Comparison of ENCODE assay signal across 10 cellular contexts in the genomic region with DNA sequence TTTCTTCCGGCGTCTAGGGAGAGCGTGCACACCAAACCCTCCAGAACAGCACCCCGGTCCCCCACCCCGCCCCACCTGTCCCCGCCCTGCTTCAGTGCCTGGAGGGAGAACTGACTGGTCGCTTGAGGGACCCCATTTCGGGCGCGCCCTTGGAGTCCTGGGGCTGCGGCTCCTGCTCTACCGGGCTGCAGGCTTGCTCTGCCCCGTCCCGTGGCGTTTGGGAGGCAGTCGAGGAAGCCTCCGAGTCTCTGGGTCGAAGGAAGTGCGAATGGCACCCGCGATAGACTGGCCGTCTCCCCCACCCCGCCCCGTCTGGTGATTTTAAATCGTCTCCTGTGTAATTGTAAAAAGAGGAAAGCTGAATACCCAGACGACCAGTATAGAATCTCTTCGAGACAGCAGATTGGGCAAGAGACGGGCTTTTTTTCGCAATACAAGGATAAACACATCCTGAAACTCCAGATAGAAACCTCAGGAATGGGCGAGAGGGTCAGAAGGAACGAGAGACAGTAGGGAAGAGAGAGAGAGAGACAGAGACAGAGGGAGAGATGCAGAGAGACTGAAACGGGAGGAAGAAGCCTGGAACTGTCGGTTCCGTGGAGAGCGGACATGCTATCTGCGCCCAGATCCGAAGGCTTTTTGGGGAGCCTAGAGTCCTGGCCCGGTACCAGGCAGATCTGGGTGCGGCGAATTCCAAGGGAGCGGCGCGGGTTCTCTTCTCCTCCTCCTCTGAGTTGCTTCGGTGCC. TPM values are rescaled to one million over a fixed set of nuclear protein-coding genes. Genes with fewer than 3 reads are reported as not detected.
DNase-seq lines count a peak whose midpoint lies in the region; ATAC-seq, FAIRE-seq and TF ChIP-seq lines count a peak whose summit lies in the region.
"Had no signal": no experiment of that assay in that cellular context is flagged by ENCODE, and none has a peak within 500 bp of the region (broad histone marks: within the 10 kb centered on the region; RNA-seq: fewer than 3 reads in every experiment).

No MANE protein-coding gene starts in this region.

- H3K36me3 ChIP-seq in fibroblast of lung (ENCODE audit: control insufficient read depth, insufficient read depth, low read length) (peaks cover 4% of the 10 kb centered on the region), aorta (ENCODE audit: control insufficient read depth in 1 of 2, insufficient read depth in 2 of 2, low read length in 1 of 2) (no peaks in the 10 kb centered on the region)

- peak overlapping the region in 5 of 8 donors; percentile 57 to 88 (median 79) for H3K4me3 Mint-ChIP-seq in naive B cell
- H3K4me3 Mint-ChIP-seq: dendritic cell treated with granulocyte-macrophage colony-stimulating factor and Interleukin-4, amounts not matched to agents 40 ng/mL and 50 ng/mL, for 4 days had no signal

- H3K79me2 ChIP-seq in fibroblast of lung (ENCODE audit: control insufficient read depth, insufficient read depth, low read length): peaks cover 54% of the 10 kb centered on the region

- peaks cover 0 to 4% (median 0%) of the 10 kb centered on the region in 7 donors for H3K9me3 Mint-ChIP-seq in naive B cell
- H3K9me3 Mint-ChIP-seq: dendritic cell treated with granulocyte-macrophage colony-stimulating factor and Interleukin-4, amounts not matched to agents 40 ng/mL and 50 ng/mL, for 4 days had no signal

- peaks cover 0 to 7% of the 10 kb centered on the region in 2 donors for H3K36me3 Mint-ChIP-seq in naive B cell

- peak overlapping the region; percentile 35 for H3K9ac ChIP-seq in fibroblast of lung (ENCODE audit: insufficient read depth, low read length)

- peak overlapping the region in 3 of 4 experiments; percentile 35 to 66 (median 38) for H3K4me3 ChIP-seq in fibroblast of lung (replicated peaks in 1 of 4; ENCODE audit: control extremely low read depth in 1 of 4, insufficient read depth in 1 of 4, low read depth in 3 of 4, low read length in 4 of 4)
- H3K4me3 ChIP-seq in aorta (ENCODE audit: low read length in 2 of 2): peak overlapping the region; percentile 76 to 78

- H3K27ac ChIP-seq in fibroblast of lung (ENCODE audit: insufficient read depth, low read length) (peak overlapping the region; percentile 70), aorta (ENCODE audit: low read depth in 1 of 2, low read length in 2 of 2) (peak overlapping the region; percentile 97 to 98)

- H4K20me1 ChIP-seq in fibroblast of lung (ENCODE audit: control insufficient read depth, extremely low read depth, insufficient read depth, low read length): no peaks in the 10 kb centered on the region

- no peak for TF ChIP-seq CTCF in fibroblast of lung (conservative IDR thresholded peaks at IDR 0.05 in 1 of 2, IDR thresholded peaks at IDR 0.05 in 1 of 2; ENCODE audit: low read depth in 1 of 2, low read length in 2 of 2)

- DNase-seq in Right ventricle myocardium superior: no peak
- no peak for DNase-seq in cardiac septum (ENCODE audit: low spot score)
- peak; percentile 18 to 77 for DNase-seq in fibroblast of lung (ENCODE audit: low read depth in 2 of 2)
- no peak for DNase-seq in naive B cell
- peak in 1 of 2 donors; percentile 76 for DNase-seq in aorta
- DNase-seq in hepatic stellate cell (ENCODE audit: low spot score): no peak
- no peak for DNase-seq in stimulated activated CD4-positive, alpha-beta T cell treated with anti-CD3 and anti-CD28 coated beads, Interleukin-4, amount 100 ng/mL, for 4 hours
- DNase-seq in GM19239 (ENCODE audit: insufficient read length, low spot score): no peak
- DNase-seq: SHP77 treated with DMSO at 0.1 percent for 48 hours had no signal

- 1 to 2% methylated on average over 41 to 44 of the region's 44 CpGs for WGBS in aorta, 2 donors

- intact Hi-C loops in Right ventricle myocardium superior (cut with DNase I): no loop called here
- intact Hi-C loops in cardiac septum (cut with DNase I): no loop called here
- intact Hi-C loops in aorta (cut with DNase I): loop anchor here (2.0 to 5.0 kb wide), 5 partner anchors 20 to 263 kb away; no protein-coding TSS in a partner anchor

- H3K4me1 Mint-ChIP-seq in naive B cell: peaks cover 11 to 24% (median 16%) of the 10 kb centered on the region in 3 donors

- H3K27me3 Mint-ChIP-seq in naive B cell: peaks cover 65 to 73% (median 69%) of the 10 kb centered on the region in 3 donors

- peak overlapping the region; percentile 85 for H3K4me2 ChIP-seq in fibroblast of lung (ENCODE audit: extremely low read depth, insufficient read depth, low read length)

- peak; percentile 27 for ATAC-seq in Right ventricle myocardium superior (ENCODE audit: poor library complexity)
- ATAC-seq in naive B cell (ENCODE audit: low read depth in 2 of 2): no peak
- ATAC-seq in aorta (ENCODE audit: low FRiP score): peak; percentile 12

- H3K4me1 ChIP-seq in fibroblast of lung (ENCODE audit: control insufficient read depth, extremely low read depth, insufficient read depth, low read length) (peaks cover 10% of the 10 kb centered on the region), aorta (ENCODE audit: control insufficient read depth in 1 of 2, insufficient read depth in 2 of 2, low read length in 2 of 2) (peaks cover 0 to 3% of the 10 kb centered on the region in 2 donors)

- H3K9me3 ChIP-seq in fibroblast of lung (ENCODE audit: control insufficient read depth, insufficient read depth, low read depth, low read length) (no peaks in the 10 kb centered on the region), aorta (ENCODE audit: control insufficient read depth, low read length) (no peaks in the 10 kb centered on the region)

- H3K27me3 ChIP-seq in fibroblast of lung (ENCODE audit: control insufficient read depth, insufficient read depth, low read length) (no peaks in the 10 kb centered on the region), aorta (ENCODE audit: control insufficient read depth in 1 of 2, insufficient read depth in 2 of 2, low read length in 1 of 2) (no peaks in the 10 kb centered on the region)

- no peak overlapping the region for H2AFZ ChIP-seq in fibroblast of lung (ENCODE audit: low read length)

- H3K27ac Mint-ChIP-seq in naive B cell: peak overlapping the region in 2 of 6 donors; percentile 2 to 72
- H3K27ac Mint-ChIP-seq: dendritic cell treated with granulocyte-macrophage colony-stimulating factor and Interleukin-4, amounts not matched to agents 40 ng/mL and 50 ng/mL, for 4 days had no signal

- no peak for FAIRE-seq in GM19239 (lab: Jason Lieb, UNC)

RNA-seq across cellular contexts. Expression of a gene that starts 9.9 kb away (rescaled TPM):
- total RNA-seq in Right ventricle myocardium superior (0.75 TPM), cardiac septum (1.6 TPM), fibroblast of lung (13.1 and 21.6 TPM in 2 replicates), aorta (10 to 100 TPM; 26.8 to 40.5 TPM)
- polyA plus RNA-seq in fibroblast of lung (6.3 and 16.3 TPM in 2 replicates), naive B cell (ENCODE audit: low read depth in 6 of 6) (not detected), aorta (10 to 100 TPM in 1 of 2 donors, 1 to 10 TPM in 1; 7.4 to 30.6 TPM)
- polyA plus RNA-seq in fibroblast of lung (2012): 5.0 and 10.1 TPM in 2 replicates
- polyA minus RNA-seq in fibroblast of lung (ENCODE audit: low replicate concordance): 6.0 and 30.7 TPM in 2 replicates

Comparison
In these comparisons a context has a peak if more than half of its experiments do, and no peak if none do; other contexts are left out.
1. ATAC-seq: peak in Right ventricle myocardium superior (single experiment) and aorta (single experiment); none in naive B cell (0 of 2).
2. DNase-seq: peak in fibroblast of lung (2 of 2); none in Right ventricle myocardium superior (single experiment), cardiac septum (single experiment), naive B cell (single experiment), hepatic stellate cell (single experiment), stimulated activated CD4-positive, alpha-beta T cell treated with anti-CD3 and anti-CD28 coated beads, Interleukin-4, amount 100 ng/mL, for 4 hours (0 of 2) and GM19239 (single experiment).
3. intact Hi-C loops: an anchor here in aorta (2.0 to 5.0 kb wide); none called in Right ventricle myocardium superior and cardiac septum.